8 cellular contexts compared by ENCODE assay signal in the genomic region with DNA sequence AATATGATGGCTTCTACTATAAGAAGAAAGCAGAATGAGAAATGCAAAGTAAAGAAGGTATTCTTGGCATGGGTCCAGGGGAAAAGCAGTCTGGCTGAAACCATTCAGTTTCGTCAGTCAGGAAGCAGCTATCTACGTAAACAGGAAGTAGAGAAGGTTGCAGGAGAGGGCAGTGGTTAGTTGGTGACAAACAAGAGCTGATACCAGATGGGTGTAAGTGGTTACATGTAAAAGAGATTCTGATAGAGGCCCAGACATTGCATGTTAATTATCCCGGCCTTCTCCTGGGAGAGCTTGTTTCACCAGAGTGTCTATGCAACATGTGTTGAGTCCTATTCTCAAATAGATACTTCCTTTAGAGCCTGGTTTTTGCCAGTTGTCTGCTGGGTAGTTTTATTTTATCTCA. TPM values are rescaled to one million over a fixed set of nuclear protein-coding genes. Genes with fewer than 3 reads are reported as not detected.
A peak's percentile ranks its signal among the peaks of the same experiment; 100 is the strongest.
DNase-seq lines count a peak whose midpoint lies in the region; ATAC-seq, FAIRE-seq and TF ChIP-seq lines count a peak whose summit lies in the region.

No MANE protein-coding gene starts in this region.

- H3K36me3 Mint-ChIP-seq in astrocyte (ENCODE audit: low read depth, unreplicated experiment) = no peaks in the 10 kb centered on the region

- H3K9me3 ChIP-seq in astrocyte (ENCODE audit: insufficient read depth, low read depth, low read length) = no peaks in the 10 kb centered on the region

- no peak for FAIRE-seq in astrocyte (lab: Jason Lieb, UNC)

- no peak overlapping the region for H3K18ac ChIP-seq in mesendoderm (ENCODE audit: low read length)

- H3K4ac ChIP-seq in mesendoderm (ENCODE audit: low read depth, low read length) = no peak overlapping the region

- no peaks in the 10 kb centered on the region for H3K27me3 ChIP-seq in astrocyte (ENCODE audit: insufficient read depth, low read length)
- H3K27me3 ChIP-seq in mesendoderm (ENCODE audit: insufficient read depth, low read length, poor library complexity) = no peaks in the 10 kb centered on the region

- no peak overlapping the region for H2BK120ac ChIP-seq in mesendoderm (ENCODE audit: low read depth, low read length)

- H3K27me3 Mint-ChIP-seq in astrocyte (ENCODE audit: low read depth, unreplicated experiment) = no peaks in the 10 kb centered on the region

- ATAC-seq in GM19467 (IDR thresholded peaks at IDR 0.05; ENCODE audit: unreplicated experiment) (peak; percentile 98), HG03575 (IDR thresholded peaks at IDR 0.05; ENCODE audit: extremely low read depth, insufficient number of reproducible peaks, low FRiP score, unreplicated experiment) (peak; percentile 97)

- no peak overlapping the region for H3K56ac ChIP-seq in mesendoderm (ENCODE audit: low read length)

- H3K4me1 Mint-ChIP-seq in astrocyte (ENCODE audit: low read depth, unreplicated experiment) = peaks cover 3% of the 10 kb centered on the region

- peaks cover 5% of the 10 kb centered on the region for H3K9me3 Mint-ChIP-seq in astrocyte (ENCODE audit: unreplicated experiment)

- no peak overlapping the region for H2BK15ac ChIP-seq in mesendoderm (replicated peaks; ENCODE audit: low read depth)

- H4K20me1 ChIP-seq in astrocyte (ENCODE audit: insufficient read depth, low read length) = no peaks in the 10 kb centered on the region

- no peak overlapping the region for H3K4me2 ChIP-seq in astrocyte (ENCODE audit: low read length)
- H3K4me2 ChIP-seq in mesendoderm (ENCODE audit: low read length) = no peak overlapping the region

- DNase-seq in DMS 273 (lab: John Stamatoyannopoulos, UW; ENCODE audit: unreplicated experiment) (peak; percentile 60), SKM-1 (lab: John Stamatoyannopoulos, UW; ENCODE audit: unreplicated experiment) (peak; percentile 88), astrocyte (ENCODE audit: low read depth) (peak; percentile 13), mesendoderm (peak; percentile 70), ureter (ENCODE audit: low spot score) (peak; percentile 56), HK-2 (ENCODE audit: unreplicated experiment) (no peak)

- H4K5ac ChIP-seq in mesendoderm (ENCODE audit: low read length) = no peak overlapping the region

- H2AFZ ChIP-seq in astrocyte (ENCODE audit: low read depth, low read length) = no peak overlapping the region

- no peak overlapping the region for H3K23ac ChIP-seq in mesendoderm (ENCODE audit: low read length)

- no CpG with 5 or more reads among the region's 3 CpGs for WGBS in mesendoderm (ENCODE audit: extremely low coverage, insufficient coverage, low lambda C conversion rate)

- H3K27ac ChIP-seq in astrocyte (ENCODE audit: low read depth, low read length) = no peak overlapping the region
- H3K27ac ChIP-seq in mesendoderm (ENCODE audit: low read depth, low read length) = no peak overlapping the region

- H3K4me3 Mint-ChIP-seq in astrocyte (ENCODE audit: unreplicated experiment) = no peak overlapping the region

- H3K9ac ChIP-seq in astrocyte (ENCODE audit: low read length) (no peak overlapping the region), mesendoderm (ENCODE audit: low read length) (no peak overlapping the region)

- no peak overlapping the region for H4K8ac ChIP-seq in mesendoderm (ENCODE audit: low read depth, low read length)

- H3K27ac Mint-ChIP-seq in astrocyte (ENCODE audit: unreplicated experiment) = no peak overlapping the region

- H3K4me3 ChIP-seq in astrocyte (ENCODE audit: insufficient read depth, low read depth, low read length) = no peak overlapping the region
- no peak overlapping the region for H3K4me3 ChIP-seq in mesendoderm (ENCODE audit: low read length)

- H3K4me1 ChIP-seq in astrocyte (ENCODE audit: insufficient read depth, low read length) = no peaks in the 10 kb centered on the region
- H3K4me1 ChIP-seq in mesendoderm (ENCODE audit: control insufficient read depth, low read depth, low read length) = peaks cover 2% of the 10 kb centered on the region

- H3K36me3 ChIP-seq in astrocyte (ENCODE audit: insufficient read depth, low read length) = no peaks in the 10 kb centered on the region
- no peaks in the 10 kb centered on the region for H3K36me3 ChIP-seq in mesendoderm (ENCODE audit: control insufficient read depth, insufficient read depth, low read length)

- no peak for TF ChIP-seq CTCF in astrocyte (IDR thresholded peaks at IDR 0.05; ENCODE audit: insufficient read depth, low read depth, low read length)

- no peak overlapping the region for H2BK5ac ChIP-seq in mesendoderm (ENCODE audit: low read length)

- H2AK5ac ChIP-seq in mesendoderm (ENCODE audit: low read length) = no peak overlapping the region

- H3K79me1 ChIP-seq in mesendoderm (ENCODE audit: low read length) = no peaks in the 10 kb centered on the region

- no peaks in the 10 kb centered on the region for H3K79me2 ChIP-seq in astrocyte (ENCODE audit: insufficient read depth, low read length)
- no peaks in the 10 kb centered on the region for H3K79me2 ChIP-seq in mesendoderm (ENCODE audit: control insufficient read depth, insufficient read depth, low read length)

RNA-seq across cellular contexts. Expression of gene PSMA1, which starts 58.4 kb away (rescaled TPM):
- total RNA-seq in astrocyte (152 and 164 TPM in 2 replicates), ureter (138 TPM)
- polyA plus RNA-seq in mesendoderm (2013, experiment 1 of 2) = 282 TPM
- 280 TPM for polyA plus RNA-seq in mesendoderm (2013, experiment 2 of 2)
